ENCODE assay signal across 31 cellular contexts in the genomic region with DNA sequence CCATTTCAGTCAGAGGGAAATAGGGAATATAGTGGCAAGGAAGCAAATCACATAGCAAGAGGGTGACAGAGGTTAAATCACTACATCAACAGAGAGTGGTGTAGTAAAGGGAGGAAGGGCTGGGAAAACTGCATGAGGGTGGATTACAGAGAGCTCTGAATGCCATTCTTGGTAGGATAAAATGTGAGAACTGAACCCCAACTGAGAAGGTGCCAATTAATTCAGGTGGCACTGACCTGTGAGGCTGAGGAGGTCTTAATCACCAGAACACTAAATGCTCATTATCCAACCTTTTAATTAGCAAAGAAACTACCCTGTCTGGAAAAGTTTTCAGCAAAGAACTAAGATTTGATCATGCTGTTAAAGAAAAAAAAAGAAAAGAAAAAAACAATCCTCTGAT.
"Had no signal": no experiment of that assay in that cellular context is flagged by ENCODE, and none has a peak within 500 bp of the region (broad histone marks: within the 10 kb centered on the region; RNA-seq: fewer than 3 reads in every experiment).

No MANE protein-coding gene starts in this region.

- H3K36me3 Mint-ChIP-seq: activated naive CD4-positive, alpha-beta T cell treated with anti-CD3 and anti-CD28 coated beads, Interleukin-2, amount 50 U/mL, for 24 hours; activated naive CD8-positive, alpha-beta T cell treated with anti-CD3 and anti-CD28 coated beads, Interleukin-2, amount 10 ng/mL, durations not matched to agents 7 days and 5 days had no signal

- H3K4me1 Mint-ChIP-seq: activated CD4-positive, alpha-beta T cell treated with anti-CD3 and anti-CD28 coated beads, Interleukin-2, amount 10 ng/mL, durations not matched to agents 24 days and 14 days; activated naive CD4-positive, alpha-beta T cell treated with anti-CD3 and anti-CD28 coated beads, Interleukin-2, amount 50 U/mL, for 24 hours; activated naive CD8-positive, alpha-beta T cell treated with anti-CD3 and anti-CD28 coated beads, Interleukin-2, amount 10 ng/mL, durations not matched to agents 7 days and 5 days had no signal

- H3K9me3 Mint-ChIP-seq: activated CD4-positive, alpha-beta T cell treated with anti-CD3 and anti-CD28 coated beads, Interleukin-2, amount 10 ng/mL, durations not matched to agents 24 days and 14 days; activated naive CD4-positive, alpha-beta T cell treated with anti-CD3 and anti-CD28 coated beads, Interleukin-2, amount 50 U/mL, for 24 hours; activated naive CD8-positive, alpha-beta T cell treated with anti-CD3 and anti-CD28 coated beads, Interleukin-2, amount 10 ng/mL, durations not matched to agents 7 days and 5 days; activated T-cell treated with anti-CD3 and anti-CD28 coated beads, Interleukin-2, amount 50 U/mL, for 24 hours; activated T-helper 2 cell treated with anti-CD3 and anti-CD28 coated beads, Interferon-gamma antibody, Interleukin-2, Interleukin-4, amounts not matched to agents 10 μg/mL and 5 μg/mL and 100 μg/mL, durations not matched to agents 14 hours and 24 hours and 36 hours; T-helper 1 cell treated with Interleukin-12 subunit alpha and Interleukin-12 subunit beta and Interleukin-4 antibody, amounts not matched to agents 30 μg/mL and 1 μg/mL, for 36 hours; T-helper 2 cell treated with Interferon-gamma antibody and Interleukin-4, amounts not matched to agents 5 μg/mL and 100 μg/mL, for 36 hours had no signal

- H3K36me3 ChIP-seq: MG63, Peyer's patch, SJSA1 had no signal

- H3K27me3 ChIP-seq: body of pancreas, MG63, Peyer's patch, SJSA1 had no signal

- H3K9me3 ChIP-seq: body of pancreas, MG63, Peyer's patch, SJSA1, SK-N-SH had no signal

- H3K9ac ChIP-seq: SK-N-SH had no signal

- ATAC-seq: activated CD8-positive, alpha-beta T cell treated with anti-CD3 and anti-CD28 coated beads for 36 hours; body of pancreas; PC-3 had no signal

- H3K4me3 ChIP-seq: body of pancreas, MG63, Peyer's patch, SJSA1 had no signal

- DNase-seq: activated CD4-positive, alpha-beta T cell treated with anti-CD3 and anti-CD28 coated beads, Interleukin-2, amount 10 ng/mL, durations not matched to agents 24 days and 14 days; activated CD4-positive, alpha-beta T cell treated with anti-CD3 and anti-CD28 coated beads, Interleukin-2, amount 50 U/mL, for 4 hours; activated CD8-positive, alpha-beta T cell treated with anti-CD3 and anti-CD28 coated beads for 36 hours; activated gamma-delta T cell; activated naive CD4-positive, alpha-beta T cell treated with Interleukin-2 at 50 U/mL for 16 hours; activated naive CD8-positive, alpha-beta T cell treated with anti-CD3 and anti-CD28 coated beads, Interleukin-2, amount 10 ng/mL, durations not matched to agents 7 days and 5 days; activated T-cell treated with anti-CD3 and anti-CD28 coated beads, Interleukin-2, amount 50 U/mL, for 24 hours; body of pancreas; Karpas-422; KBM-7; MG63; NCI-H1048; NCI-H1105 treated with DMSO at 0.1 percent for 48 hours; NCI-H1436; NCI-H1694; NCI-H1930; NCI-H2081 treated with DMSO at 0.1 percent for 48 hours; NCI-H345; NCI-H524 treated with DMSO at 0.1 percent for 48 hours; NCI-H748 treated with DMSO at 0.1 percent for 48 hours; NK-92 treated with Interleukin-12 subunit alpha and Interleukin-12 subunit beta, amount 100 ng/mL, for 24 hours; PC-3; Peyer's patch; RPMI8226; SHP77 treated with DMSO at 0.1 percent for 48 hours; SK-N-SH had no signal

- H3K27ac ChIP-seq: body of pancreas, Peyer's patch, SJSA1 had no signal

- H3K4me1 ChIP-seq: body of pancreas, Peyer's patch, SJSA1 had no signal

- H3K4me2 ChIP-seq: SK-N-SH had no signal

- H3K4me3 Mint-ChIP-seq: activated CD4-positive, alpha-beta T cell treated with anti-CD3 and anti-CD28 coated beads, Interleukin-2, amount 10 ng/mL, durations not matched to agents 24 days and 14 days; activated CD8-positive, alpha-beta T cell treated with anti-CD3 and anti-CD28 coated beads for 36 hours; activated naive CD4-positive, alpha-beta T cell treated with anti-CD3 and anti-CD28 coated beads, Interleukin-2, amount 50 U/mL, for 24 hours; activated naive CD8-positive, alpha-beta T cell treated with anti-CD3 and anti-CD28 coated beads, Interleukin-2, amount 10 ng/mL, durations not matched to agents 7 days and 5 days; activated T-cell treated with anti-CD3 and anti-CD28 coated beads, Interleukin-2, amount 50 U/mL, for 24 hours; T-helper 1 cell treated with Interleukin-12 subunit alpha and Interleukin-12 subunit beta and Interleukin-4 antibody, amounts not matched to agents 30 μg/mL and 1 μg/mL, for 36 hours; T-helper 2 cell treated with Interferon-gamma antibody and Interleukin-4, amounts not matched to agents 5 μg/mL and 100 μg/mL, for 36 hours had no signal

- H3K27ac Mint-ChIP-seq: activated CD4-positive, alpha-beta T cell treated with anti-CD3 and anti-CD28 coated beads, Interleukin-2, amount 10 ng/mL, durations not matched to agents 24 days and 14 days; activated CD8-positive, alpha-beta T cell treated with anti-CD3 and anti-CD28 coated beads for 36 hours; activated naive CD4-positive, alpha-beta T cell treated with anti-CD3 and anti-CD28 coated beads, Interleukin-2, amount 50 U/mL, for 24 hours; activated naive CD8-positive, alpha-beta T cell treated with anti-CD3 and anti-CD28 coated beads, Interleukin-2, amount 10 ng/mL, durations not matched to agents 7 days and 5 days; activated T-cell treated with anti-CD3 and anti-CD28 coated beads, Interleukin-2, amount 50 U/mL, for 24 hours; activated T-helper 2 cell treated with anti-CD3 and anti-CD28 coated beads, Interferon-gamma antibody, Interleukin-2, Interleukin-4, amounts not matched to agents 10 μg/mL and 5 μg/mL and 100 μg/mL, durations not matched to agents 14 hours and 24 hours and 36 hours; T-helper 1 cell treated with Interleukin-12 subunit alpha and Interleukin-12 subunit beta and Interleukin-4 antibody, amounts not matched to agents 30 μg/mL and 1 μg/mL, for 36 hours; T-helper 2 cell treated with Interferon-gamma antibody and Interleukin-4, amounts not matched to agents 5 μg/mL and 100 μg/mL, for 36 hours had no signal

- H3K27me3 Mint-ChIP-seq: activated CD4-positive, alpha-beta T cell treated with anti-CD3 and anti-CD28 coated beads, Interleukin-2, amount 10 ng/mL, durations not matched to agents 24 days and 14 days; activated CD8-positive, alpha-beta T cell treated with anti-CD3 and anti-CD28 coated beads for 36 hours; activated naive CD4-positive, alpha-beta T cell treated with anti-CD3 and anti-CD28 coated beads, Interleukin-2, amount 50 U/mL, for 24 hours; activated T-cell treated with anti-CD3 and anti-CD28 coated beads, Interleukin-2, amount 50 U/mL, for 24 hours had no signal
